Comparison of ENCODE assay signal across 7 cellular contexts in the genomic region with DNA sequence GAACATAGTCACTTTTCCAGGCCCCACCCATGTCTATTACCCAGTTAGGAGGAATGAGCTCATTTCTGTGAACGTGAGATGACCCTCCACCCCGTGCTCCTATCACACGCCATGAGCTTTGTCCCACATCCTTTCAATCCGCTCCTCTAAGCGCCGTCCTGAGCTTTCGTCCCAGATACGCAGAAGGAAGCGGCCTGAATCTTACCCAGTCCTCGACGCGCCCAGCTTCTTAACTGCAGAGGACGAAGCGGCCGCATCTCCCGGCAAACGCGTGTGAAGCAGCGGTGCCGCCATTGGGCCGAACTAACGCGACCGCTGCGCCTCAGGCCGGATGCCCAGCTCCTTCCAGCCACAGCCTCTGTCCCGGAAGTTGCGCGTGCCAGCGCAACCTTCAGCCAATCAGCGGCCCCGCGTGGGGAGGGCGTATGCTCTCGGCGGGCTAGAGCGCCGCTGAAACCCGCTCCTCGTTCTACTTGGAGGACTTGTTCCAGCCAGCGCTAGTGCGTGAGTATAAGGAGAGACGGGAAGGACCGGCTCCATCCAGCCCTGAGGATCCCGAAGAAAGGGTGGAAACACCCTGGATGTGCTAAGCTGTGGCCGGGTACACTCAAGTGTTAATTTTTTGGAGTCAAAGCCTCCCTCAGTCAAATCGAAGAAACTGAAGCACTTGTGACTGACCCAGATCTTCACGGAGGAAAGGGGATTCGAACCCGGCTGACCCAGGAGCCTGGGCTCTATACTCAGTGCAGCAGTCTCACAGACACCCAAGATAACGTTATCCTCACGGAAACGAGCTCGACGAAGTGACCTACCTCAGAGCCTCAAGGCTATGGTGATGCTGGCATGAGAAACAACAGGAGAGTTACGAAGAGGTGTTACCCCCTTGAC.
DNase-seq lines count a peak whose midpoint lies in the region; ATAC-seq and TF ChIP-seq lines count a peak whose summit lies in the region.
"Not testable (repeated sequence)": the region's sequence is repeated elsewhere in the genome, so short reads cannot be mapped to it uniquely, and the experiment has no call there.

A gene with protein sequence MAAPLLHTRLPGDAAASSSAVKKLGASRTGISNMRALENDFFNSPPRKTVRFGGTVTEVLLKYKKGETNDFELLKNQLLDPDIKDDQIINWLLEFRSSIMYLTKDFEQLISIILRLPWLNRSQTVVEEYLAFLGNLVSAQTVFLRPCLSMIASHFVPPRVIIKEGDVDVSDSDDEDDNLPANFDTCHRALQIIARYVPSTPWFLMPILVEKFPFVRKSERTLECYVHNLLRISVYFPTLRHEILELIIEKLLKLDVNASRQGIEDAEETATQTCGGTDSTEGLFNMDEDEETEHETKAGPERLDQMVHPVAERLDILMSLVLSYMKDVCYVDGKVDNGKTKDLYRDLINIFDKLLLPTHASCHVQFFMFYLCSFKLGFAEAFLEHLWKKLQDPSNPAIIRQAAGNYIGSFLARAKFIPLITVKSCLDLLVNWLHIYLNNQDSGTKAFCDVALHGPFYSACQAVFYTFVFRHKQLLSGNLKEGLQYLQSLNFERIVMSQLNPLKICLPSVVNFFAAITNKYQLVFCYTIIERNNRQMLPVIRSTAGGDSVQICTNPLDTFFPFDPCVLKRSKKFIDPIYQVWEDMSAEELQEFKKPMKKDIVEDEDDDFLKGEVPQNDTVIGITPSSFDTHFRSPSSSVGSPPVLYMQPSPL (minus strand): TSS at position 333 of the 888 bp plus-strand sequence. CDS start 39 bp downstream, at position 294.

- peak; percentile 90 for ATAC-seq in GM18517 (IDR thresholded peaks at IDR 0.05; ENCODE audit: unreplicated experiment)
- peak; percentile 98 for ATAC-seq in HG03039 (IDR thresholded peaks at IDR 0.05; ENCODE audit: unreplicated experiment)

- peak within 1 kb of the TSS; percentile 80 for H3K4me3 ChIP-seq in astrocyte of the spinal cord (ENCODE audit: low read depth, low read length)
- peak within 1 kb of the TSS; percentile 60 for H3K4me3 ChIP-seq in retinal pigment epithelial cell (ENCODE audit: low read length)

- not testable (repeated sequence) for TF ChIP-seq CTCF in astrocyte of the spinal cord (IDR thresholded peaks at IDR 0.05; ENCODE audit: low read depth, low read length); retinal pigment epithelial cell (conservative IDR thresholded peaks at IDR 0.05; ENCODE audit: low read depth, low read length)

- in situ Hi-C loops in astrocyte of the spinal cord (cut with HindIII; ENCODE audit: low sequenced_read_pairs): not testable (repeated sequence)

- peak; percentile 81 to 93 for DNase-seq in NCI-H2081 (lab: John Stamatoyannopoulos, UW)
- peak; percentile 87 for DNase-seq in T1000 (lab: John Stamatoyannopoulos, UW)
- peak; percentile 95 for DNase-seq in astrocyte of the spinal cord (ENCODE audit: low read depth, low spot score)
- DNase-seq in hippocampal formation (lab: John Stamatoyannopoulos, UW): peak; percentile 84 to 93
- peak; percentile 63 for DNase-seq in retinal pigment epithelial cell (ENCODE audit: low read depth)

Comparison
In these comparisons a context has a peak if more than half of its experiments do, and no peak if none do; other contexts are left out.
1. Peak in every context shown above with its lines: DNase-seq, ATAC-seq and H3K4me3 ChIP-seq.